Comparison of ENCODE assay signal across 1 cellular context in genomic region chr3:46986055-46986730, GRCh38.
TF ChIP-seq lines count a peak whose summit lies in the region.

No MANE protein-coding gene starts in this region.

TF ChIP-seq in HepG2, 621 proteins besides CTCF, POLR2A, EP300 and RAD21 (continued from another document):
- TF ChIP-seq U2AF2 (IDR thresholded peaks at IDR 0.05; ENCODE audit: low read depth, low read length): no peak
- no peak for TF ChIP-seq ZBTB49 (CRISPR knock-in tag; IDR thresholded peaks at IDR 0.05; ENCODE audit: borderline replicate concordance)
- TF ChIP-seq SRSF4 (IDR thresholded peaks at IDR 0.05; ENCODE audit: low read depth, low read length, poor library complexity, severe bottlenecking): no peak
- no peak for TF ChIP-seq RORA (CRISPR knock-in tag; IDR thresholded peaks at IDR 0.05)
- TF ChIP-seq RARA (CRISPR knock-in tag; IDR thresholded peaks at IDR 0.05): no peak
- no peak for TF ChIP-seq HCFC1 (IDR thresholded peaks at IDR 0.05; ENCODE audit: low read depth, low read length)
- no peak for TF ChIP-seq DBP (CRISPR knock-in tag; IDR thresholded peaks at IDR 0.05; ENCODE audit: not compliant biosample characterization)
- TF ChIP-seq ZNF432 (CRISPR knock-in tag; IDR thresholded peaks at IDR 0.05; ENCODE audit: borderline replicate concordance): no peak
- TF ChIP-seq GPN1 (CRISPR knock-in tag; IDR thresholded peaks at IDR 0.05; ENCODE audit: borderline replicate concordance): no peak
- no peak for TF ChIP-seq FOXC1 (CRISPR knock-in tag; IDR thresholded peaks at IDR 0.05; ENCODE audit: borderline replicate concordance)
- no peak for TF ChIP-seq ZNF530 (CRISPR knock-in tag; IDR thresholded peaks at IDR 0.05; ENCODE audit: low read depth)
- no peak for TF ChIP-seq DNMT3B (CRISPR knock-in tag; conservative IDR thresholded peaks at IDR 0.05)
- no peak for TF ChIP-seq ZNF782 (CRISPR knock-in tag; IDR thresholded peaks at IDR 0.05; ENCODE audit: borderline replicate concordance)
- TF ChIP-seq PRDM4 (CRISPR knock-in tag; IDR thresholded peaks at IDR 0.05; ENCODE audit: borderline replicate concordance): no peak
- TF ChIP-seq POLR2G (IDR thresholded peaks at IDR 0.05; ENCODE audit: low read depth, low read length): no peak
